Comparison of ENCODE assay signal across 20 cellular contexts in genomic region chr11:114893329-114893728, GRCh38.
"Had no signal": no experiment of that assay in that cellular context is flagged by ENCODE, and none has a peak within 500 bp of the region (broad histone marks: within the 10 kb centered on the region; RNA-seq: fewer than 3 reads in every experiment).

No MANE protein-coding gene starts in this region.

- H3K4me3 ChIP-seq: K562, SJSA1, SK-N-MC had no signal

- H3K4me1 ChIP-seq: SJSA1 had no signal

- H3K9me3 ChIP-seq: SJSA1 had no signal

- H3K36me3 ChIP-seq: SJSA1 had no signal

- H3K27me3 ChIP-seq: SJSA1 had no signal

- ATAC-seq: Panc1, PC-3 had no signal

- H3K27ac ChIP-seq: KMS-11, RWPE1, SJSA1, SK-N-MC had no signal

- DNase-seq: MM.1S; NCI-H1092 treated with DMSO at 0.1 percent for 48 hours; NCI-H146; NCI-H1694 treated with DMSO at 0.1 percent for 48 hours; NCI-H1930; NCI-H2081; NCI-H2107; NCI-H2227 treated with DMSO at 0.1 percent for 48 hours; NCI-H524; NCI-H526 treated with DMSO at 0.1 percent for 48 hours; NCI-H748 treated with DMSO at 0.1 percent for 48 hours; NK-92 treated with Interleukin-12 subunit alpha and Interleukin-12 subunit beta, amount 100 ng/mL, for 24 hours; PC-3; SIG-M5 had no signal
